Comparison of ENCODE assay signal across 29 cellular contexts in the genomic region with DNA sequence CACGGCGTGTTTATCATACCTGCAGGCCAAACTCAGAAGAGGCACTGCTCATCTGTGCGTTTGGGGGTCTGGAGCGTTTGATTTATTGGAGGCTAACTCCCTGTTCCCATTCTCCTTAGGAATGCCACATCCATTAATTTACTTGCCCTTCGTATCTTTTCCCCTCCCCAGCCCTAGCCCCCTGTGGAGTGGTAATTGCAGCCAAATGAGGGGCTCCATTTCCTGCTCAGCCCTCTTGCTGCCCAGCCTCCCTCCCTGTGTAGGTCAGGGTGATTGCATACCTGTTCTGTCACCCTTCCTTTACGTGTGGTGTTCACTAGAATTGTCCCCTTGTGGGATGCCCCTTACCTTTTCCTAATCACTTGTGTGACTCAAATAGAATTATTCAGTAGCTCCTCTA.
DNase-seq lines count a peak whose midpoint lies in the region; ATAC-seq and TF ChIP-seq lines count a peak whose summit lies in the region.
"Had no signal": no experiment of that assay in that cellular context is flagged by ENCODE, and none has a peak within 500 bp of the region (broad histone marks: within the 10 kb centered on the region; RNA-seq: fewer than 3 reads in every experiment).

No MANE protein-coding gene starts in this region.

- H3K9me3 ChIP-seq in HUES64 (ENCODE audit: insufficient read depth, low read depth, low read length) (no peaks in the 10 kb centered on the region), gastroesophageal sphincter (no peaks in the 10 kb centered on the region), neural progenitor cell (ENCODE audit: low read depth) (no peaks in the 10 kb centered on the region), esophagus squamous epithelium (no peaks in the 10 kb centered on the region)
- H3K9me3 ChIP-seq: adrenal gland; BLaER1 treated with 17β-estradiol and CSF1 and Interleukin-3, amounts not matched to agents 10 nM and 100 nM; colonic mucosa had no signal

- peak overlapping the region; percentile 83 for H3K27ac ChIP-seq in HUES64 (ENCODE audit: low read depth, low read length)
- peak overlapping the region; percentile 78 to 92 (median 81) for H3K27ac ChIP-seq in gastroesophageal sphincter
- H3K27ac ChIP-seq in neural progenitor cell, result no peak overlapping the region
- H3K27ac ChIP-seq in esophagus squamous epithelium, result no peak overlapping the region
- H3K27ac ChIP-seq: adrenal gland; BLaER1 treated with 17β-estradiol and CSF1 and Interleukin-3, amounts not matched to agents 10 nM and 100 nM; colonic mucosa had no signal

- H3K9ac ChIP-seq in HUES64 (ENCODE audit: low read depth, low read length) (no peak overlapping the region; the same call in 1 of the 2 replicates), neural progenitor cell (no peak overlapping the region)
- H3K9ac ChIP-seq: BLaER1 treated with 17β-estradiol and CSF1 and Interleukin-3, amounts not matched to agents 10 nM and 100 nM had no signal

- H3K4me1 ChIP-seq in HUES64 (ENCODE audit: insufficient read depth, low read length) (peaks cover 62% of the 10 kb centered on the region), gastroesophageal sphincter (peaks cover 27 to 86% (median 39%) of the 10 kb centered on the region in 3 donors), neural progenitor cell (peaks cover 48% of the 10 kb centered on the region), esophagus squamous epithelium (peaks cover 0 to 42% (median 9%) of the 10 kb centered on the region in 3 donors)
- H3K4me1 ChIP-seq: BLaER1 treated with 17β-estradiol and CSF1 and Interleukin-3, amounts not matched to agents 10 nM and 100 nM; colonic mucosa had no signal

- no peak for ATAC-seq in gastroesophageal sphincter
- no peak for ATAC-seq in GM21390 (IDR thresholded peaks at IDR 0.05; ENCODE audit: unreplicated experiment)
- ATAC-seq: naive thymus-derived CD4-positive, alpha-beta T cell had no signal

- no peak for TF ChIP-seq EP300 in gastroesophageal sphincter (IDR thresholded peaks at IDR 0.05)

- 41% methylated on average over 6 of the region's 6 CpGs for WGBS in HUES64
- 77 to 92% methylated on average over 5 to 6 of the region's 6 CpGs for WGBS in gastroesophageal sphincter (ENCODE audit: low coverage in 1 of 2), 2 donors
- 90 to 92% methylated on average over 6 of the region's 6 CpGs for WGBS in esophagus squamous epithelium, 2 donors

- H3K27me3 ChIP-seq in H7 (ENCODE audit: control insufficient read depth, insufficient read depth, low read length) (no peaks in the 10 kb centered on the region), HUES64 (ENCODE audit: insufficient read depth, low read length) (no peaks in the 10 kb centered on the region), gastroesophageal sphincter (no peaks in the 10 kb centered on the region), neural progenitor cell (no peaks in the 10 kb centered on the region), esophagus squamous epithelium (no peaks in the 10 kb centered on the region)
- H3K27me3 ChIP-seq: adrenal gland; BLaER1 treated with 17β-estradiol and CSF1 and Interleukin-3, amounts not matched to agents 10 nM and 100 nM; colonic mucosa had no signal

- DNase-seq in H7, result peak; percentile 17
- peak; percentile 68 for DNase-seq in neural progenitor cell (ENCODE audit: low spot score)
- no peak for DNase-seq in esophagus squamous epithelium (lab: John Stamatoyannopoulos, UW)
- no peak for DNase-seq in DMS53 (lab: John Stamatoyannopoulos, UW)
- DNase-seq: activated CD4-positive, alpha-beta T cell treated with anti-CD3 and anti-CD28 coated beads, Interleukin-2, amount 50 U/mL, for 48 hours; activated naive CD4-positive, alpha-beta T cell treated with anti-CD3 and anti-CD28 coated beads for 36 hours; adrenal gland; colonic mucosa; effector CD8-positive, alpha-beta T cell; erythroblast; foreskin fibroblast; GDM1; KBM-7; midbrain; MM.1S; naive thymus-derived CD4-positive, alpha-beta T cell; NCI-H1417 treated with DMSO at 0.1 percent for 48 hours; NCI-H2107; NCI-H446; NCI-H82; retina; RPMI8226; stimulated activated CD4-positive, alpha-beta T cell treated with anti-CD3 and anti-CD28 coated beads, Interleukin-2, amount 100 ng/mL, for 24 hours; T-helper 1 cell had no signal

- H3K4me3 ChIP-seq in H7 (ENCODE audit: insufficient read depth, low read depth, low read length) (no peak overlapping the region), HUES64 (ENCODE audit: low read length) (0 out of 2 replicates have a peak overlapping the region, but pooled peaks have one; percentile 13), gastroesophageal sphincter (no peak overlapping the region), neural progenitor cell (peak overlapping the region; percentile 3), esophagus squamous epithelium (no peak overlapping the region)
- H3K4me3 ChIP-seq: adrenal gland; BLaER1 treated with 17β-estradiol and CSF1 and Interleukin-3, amounts not matched to agents 10 nM and 100 nM; colonic mucosa had no signal

- H3K9me3 Mint-ChIP-seq in neural progenitor cell, result no peaks in the 10 kb centered on the region
- H3K9me3 Mint-ChIP-seq: activated naive CD4-positive, alpha-beta T cell treated with anti-CD3 and anti-CD28 coated beads for 36 hours; naive thymus-derived CD4-positive, alpha-beta T cell; type B pancreatic cell had no signal

- H3K4me2 ChIP-seq in neural progenitor cell, result peak overlapping the region; percentile 64
- H3K4me2 ChIP-seq: BLaER1 treated with 17β-estradiol and CSF1 and Interleukin-3, amounts not matched to agents 10 nM and 100 nM had no signal

- no peak overlapping the region for H3K4me3 Mint-ChIP-seq in neural progenitor cell
- H3K4me3 Mint-ChIP-seq: activated naive CD4-positive, alpha-beta T cell treated with anti-CD3 and anti-CD28 coated beads for 36 hours; naive thymus-derived CD4-positive, alpha-beta T cell; type B pancreatic cell had no signal

- no peak for TF ChIP-seq CTCF in gastroesophageal sphincter (IDR thresholded peaks at IDR 0.05)
- no peak for TF ChIP-seq CTCF in neural progenitor cell (IDR thresholded peaks at IDR 0.05)
- no peak for TF ChIP-seq CTCF in esophagus squamous epithelium (IDR thresholded peaks at IDR 0.05)

- no peak for TF ChIP-seq POLR2A in gastroesophageal sphincter (IDR thresholded peaks at IDR 0.05)
- TF ChIP-seq POLR2A in esophagus squamous epithelium (IDR thresholded peaks at IDR 0.05), result no peak

- peaks cover 22% of the 10 kb centered on the region for H3F3A ChIP-seq in neural progenitor cell (ENCODE audit: low read depth)

- H3K27me3 Mint-ChIP-seq in neural progenitor cell (ENCODE audit: insufficient read depth, low read depth), result no peaks in the 10 kb centered on the region
- H3K27me3 Mint-ChIP-seq: type B pancreatic cell had no signal

- H3K79me2 ChIP-seq in neural progenitor cell (ENCODE audit: low read depth), result no peaks in the 10 kb centered on the region

- peaks cover 18% of the 10 kb centered on the region for H3K4me1 Mint-ChIP-seq in neural progenitor cell
- H3K4me1 Mint-ChIP-seq: naive thymus-derived CD4-positive, alpha-beta T cell had no signal

- intact Hi-C loops in esophagus squamous epithelium (cut with DNase I), result no loop called here

- H3K36me3 Mint-ChIP-seq in neural progenitor cell, result peaks cover 15% of the 10 kb centered on the region

- no peak overlapping the region for H2AFZ ChIP-seq in neural progenitor cell (replicated peaks)

- no peaks in the 10 kb centered on the region for H3K36me3 ChIP-seq in H7 (replicated peaks; ENCODE audit: control insufficient read depth, insufficient read depth, low read length)
- peaks cover 3% of the 10 kb centered on the region for H3K36me3 ChIP-seq in HUES64 (ENCODE audit: insufficient read depth, low read length)
- peaks cover 0 to 16% of the 10 kb centered on the region in 2 donors for H3K36me3 ChIP-seq in gastroesophageal sphincter
- peaks cover 4% of the 10 kb centered on the region for H3K36me3 ChIP-seq in neural progenitor cell
- H3K36me3 ChIP-seq in esophagus squamous epithelium, result peaks cover 0 to 16% (median 0%) of the 10 kb centered on the region in 3 donors
- H3K36me3 ChIP-seq: adrenal gland, colonic mucosa had no signal

- H3K27ac Mint-ChIP-seq in neural progenitor cell, result no peak overlapping the region
- H3K27ac Mint-ChIP-seq: activated naive CD4-positive, alpha-beta T cell treated with anti-CD3 and anti-CD28 coated beads for 36 hours; naive thymus-derived CD4-positive, alpha-beta T cell; type B pancreatic cell had no signal

- H4K20me1 ChIP-seq in neural progenitor cell (ENCODE audit: low read depth), result peaks cover 14% of the 10 kb centered on the region

Comparison
In these comparisons a context has a peak if more than half of its experiments do, and no peak if none do; other contexts are left out.
1. DNase-seq: peak in H7 (single experiment) and neural progenitor cell (single experiment); none in esophagus squamous epithelium (single experiment) and DMS53 (single experiment).
2. H3K4me3 ChIP-seq: peak in HUES64 (single experiment) and neural progenitor cell (single experiment); none in H7 (single experiment), gastroesophageal sphincter (0 of 2) and esophagus squamous epithelium (0 of 4).
3. H3K27ac ChIP-seq: peak in HUES64 (single experiment) and gastroesophageal sphincter (4 of 4); none in neural progenitor cell (single experiment) and esophagus squamous epithelium (0 of 4).